ENCODE assay signal across 26 cellular contexts in the genomic region with DNA sequence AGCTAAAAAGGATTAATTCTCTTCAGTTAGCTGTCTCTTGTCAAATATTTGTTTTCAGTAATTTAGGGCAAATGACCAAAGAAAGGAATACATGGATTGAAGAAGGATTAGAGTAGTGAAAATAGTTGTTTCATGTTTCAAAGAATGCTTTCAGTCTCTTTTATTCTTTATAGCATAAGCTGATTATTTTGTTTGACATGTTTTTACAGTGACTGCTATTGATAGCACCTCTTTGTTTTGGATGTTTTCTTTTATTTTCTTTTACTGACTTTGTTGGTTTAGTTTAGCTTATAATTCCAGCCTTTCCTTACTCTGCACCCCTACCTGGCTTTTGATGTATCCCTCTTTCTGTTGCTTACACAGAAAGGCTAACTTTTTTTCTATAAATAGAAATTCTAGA.
"Had no signal": no experiment of that assay in that cellular context is flagged by ENCODE, and none has a peak within 500 bp of the region (broad histone marks: within the 10 kb centered on the region; RNA-seq: fewer than 3 reads in every experiment).

No MANE protein-coding gene starts in this region.

- FAIRE-seq: colon, islet of Langerhans had no signal

- H3K4me3 ChIP-seq: dorsolateral prefrontal cortex, gastrocnemius medialis, heart left ventricle, hepatocyte, left lung, ovary, psoas muscle, sigmoid colon, testis, tibial artery had no signal

- H3K27ac Mint-ChIP-seq: natural killer cell; stimulated activated effector memory CD8-positive, alpha-beta T cell treated with anti-CD3 and anti-CD28 coated beads, Interleukin-12 subunit alpha, Interleukin-12 subunit beta, amount 100 ng/mL, for 72 hours; type B pancreatic cell had no signal

- H3K36me3 ChIP-seq: gastrocnemius medialis, heart left ventricle, left lung, ovary, sigmoid colon, tibial artery had no signal

- H3K27me3 Mint-ChIP-seq: type B pancreatic cell had no signal

- ATAC-seq: gastrocnemius medialis; heart left ventricle; left cardiac atrium; left lung; natural killer cell; psoas muscle; right cardiac atrium; stimulated activated effector memory CD8-positive, alpha-beta T cell treated with anti-CD3 and anti-CD28 coated beads, Interleukin-12 subunit alpha, Interleukin-12 subunit beta, amount 100 ng/mL, for 72 hours; stimulated activated naive CD8-positive, alpha-beta T cell treated with anti-CD3 and anti-CD28 coated beads, Interleukin-15, Interleukin-2, amounts not matched to agents 100 U/mL and 50 U/mL, for 24 hours had no signal

- H3K36me3 Mint-ChIP-seq: natural killer cell; stimulated activated effector memory CD8-positive, alpha-beta T cell treated with anti-CD3 and anti-CD28 coated beads, Interleukin-12 subunit alpha, Interleukin-12 subunit beta, amount 100 ng/mL, for 72 hours; type B pancreatic cell had no signal

- H3K9me3 ChIP-seq: gastrocnemius medialis, heart left ventricle, left lung, ovary, psoas muscle, sigmoid colon, testis, tibial artery had no signal

- DNase-seq: dorsolateral prefrontal cortex; effector CD4-positive, alpha-beta T cell; foreskin fibroblast; gastrocnemius medialis; heart left ventricle; left cardiac atrium; left lung; mesendoderm; natural killer cell; occipital lobe; ovary; posterior cingulate gyrus; psoas muscle; right cardiac atrium; sigmoid colon; stimulated activated CD4-positive, alpha-beta T cell treated with anti-CD3 and anti-CD28 coated beads, Interleukin-2, amount 100 ng/mL, for 24 hours; stimulated activated CD4-positive, alpha-beta T cell treated with anti-CD3 and anti-CD28 coated beads, Interleukin-4, amount 100 ng/mL, for 24 hours; stimulated activated naive CD8-positive, alpha-beta T cell treated with anti-CD3 and anti-CD28 coated beads, Interleukin-15, Interleukin-2, amounts not matched to agents 100 U/mL and 50 U/mL, for 24 hours; substantia nigra; testis; tibial artery had no signal

- H3K27ac ChIP-seq: dorsolateral prefrontal cortex, gastrocnemius medialis, heart left ventricle, hepatocyte, left lung, ovary, psoas muscle, sigmoid colon, testis, tibial artery had no signal

- H3K4me1 ChIP-seq: gastrocnemius medialis, psoas muscle, sigmoid colon, testis, tibial artery had no signal

- H3K4me3 Mint-ChIP-seq: natural killer cell; stimulated activated effector memory CD8-positive, alpha-beta T cell treated with anti-CD3 and anti-CD28 coated beads, Interleukin-12 subunit alpha, Interleukin-12 subunit beta, amount 100 ng/mL, for 72 hours; type B pancreatic cell had no signal

- H3K27me3 ChIP-seq: dorsolateral prefrontal cortex, gastrocnemius medialis, hepatocyte, left lung, ovary, sigmoid colon, testis, tibial artery had no signal

- H3K4me2 ChIP-seq: hepatocyte had no signal

- H3K9me3 Mint-ChIP-seq: natural killer cell; stimulated activated effector memory CD8-positive, alpha-beta T cell treated with anti-CD3 and anti-CD28 coated beads, Interleukin-12 subunit alpha, Interleukin-12 subunit beta, amount 100 ng/mL, for 72 hours had no signal

- H3K79me2 ChIP-seq: hepatocyte had no signal

- H2AFZ ChIP-seq: hepatocyte had no signal
